In genomic region chr20:36051318-36052116, GRCh38 we compare ENCODE assay signal across 10 cellular contexts.
DNase-seq lines count a peak whose midpoint lies in the region; ATAC-seq, FAIRE-seq and TF ChIP-seq lines count a peak whose summit lies in the region.
"Had no signal": no experiment of that assay in that cellular context is flagged by ENCODE, and none has a peak within 500 bp of the region (broad histone marks: within the 10 kb centered on the region; RNA-seq: fewer than 3 reads in every experiment).

No MANE protein-coding gene starts in this region.

- peak overlapping the region; percentile 90 for H3K27ac Mint-ChIP-seq in activated naive CD4-positive, alpha-beta T cell treated with anti-CD3 and anti-CD28 coated beads, Interleukin-2, amount 50 U/mL, for 24 hours
- H3K27ac Mint-ChIP-seq in type B pancreatic cell = peak overlapping the region; percentile 87

- no peak for TF ChIP-seq EP300 in GM12878 (IDR thresholded peaks at IDR 0.05; ENCODE audit: borderline replicate concordance in 1 of 2, control insufficient read depth in 1 of 2, low read depth in 2 of 2, low read length in 2 of 2)

- no peaks in the 10 kb centered on the region for H4K20me1 ChIP-seq in GM12878 (ENCODE audit: control insufficient read depth, insufficient read depth)

- no peak for TF ChIP-seq POLR2A in GM12878 (IDR thresholded peaks at IDR 0.05; ENCODE audit: low read depth, low read length)

- no peaks in the 10 kb centered on the region for H3K36me3 ChIP-seq in GM12878 (ENCODE audit: control insufficient read depth in 2 of 2, insufficient read depth in 2 of 2, low read length in 1 of 2)
- H3K36me3 ChIP-seq in lung (ENCODE audit: control insufficient read depth in 2 of 2, insufficient read depth in 2 of 2, low read length in 2 of 2) = no peaks in the 10 kb centered on the region
- H3K36me3 ChIP-seq in aorta (ENCODE audit: control insufficient read depth in 1 of 2, insufficient read depth in 2 of 2, low read length in 1 of 2) = no peaks in the 10 kb centered on the region

- H3K4me2 ChIP-seq in GM12878 (ENCODE audit: control insufficient read depth, insufficient read depth) = peak overlapping the region; percentile 91

- no peaks in the 10 kb centered on the region for H3K27me3 Mint-ChIP-seq in activated naive CD4-positive, alpha-beta T cell treated with anti-CD3 and anti-CD28 coated beads, Interleukin-2, amount 50 U/mL, for 24 hours
- no peaks in the 10 kb centered on the region for H3K27me3 Mint-ChIP-seq in type B pancreatic cell

- H3K27ac ChIP-seq in GM12878 (ENCODE audit: control insufficient read depth, insufficient read depth) (peak overlapping the region; percentile 60), lung (ENCODE audit: low read depth in 1 of 2, low read length in 1 of 2) (peak overlapping the region; percentile 97 to 98), aorta (ENCODE audit: low read depth in 1 of 2, low read length in 2 of 2) (no peak overlapping the region)

- H3K27me3 ChIP-seq in GM12878 (replicated peaks in 1 of 2; ENCODE audit: control insufficient read depth in 2 of 2, insufficient read depth in 2 of 2, low read length in 1 of 2) (no peaks in the 10 kb centered on the region), lung (ENCODE audit: control insufficient read depth, insufficient read depth) (no peaks in the 10 kb centered on the region), aorta (ENCODE audit: control insufficient read depth in 1 of 2, insufficient read depth in 2 of 2, low read length in 1 of 2) (no peaks in the 10 kb centered on the region)

- no peak for FAIRE-seq in GM12878 (lab: Jason Lieb, UNC)
- FAIRE-seq: G401.6, islet of Langerhans had no signal

- H3K4me3 Mint-ChIP-seq in activated naive CD4-positive, alpha-beta T cell treated with anti-CD3 and anti-CD28 coated beads, Interleukin-2, amount 50 U/mL, for 24 hours = peak overlapping the region; percentile 99
- peak overlapping the region; percentile 97 for H3K4me3 Mint-ChIP-seq in type B pancreatic cell

- in situ Hi-C loops in GM12878 (cut with MboI) (no loop called here), ACHN (cut with HindIII; ENCODE audit: low pct_ligation_motif_present, low pct_unique_long_range_greater_than_20kb, low sequenced_read_pairs) (no loop called here)

- CTCF ChIA-PET in GM12878 (lab: Yijun Ruan, JAX) = interaction anchor here (0.7 to 2.2 kb wide), 3 partner anchors 59 to 97 kb away, joined by 3 to 7 read pairs (median 3); partner anchors contain the start of gene SCAND1

- H3K4me1 Mint-ChIP-seq in activated naive CD4-positive, alpha-beta T cell treated with anti-CD3 and anti-CD28 coated beads, Interleukin-2, amount 50 U/mL, for 24 hours = peaks cover 34% of the 10 kb centered on the region
- H3K4me1 Mint-ChIP-seq in type B pancreatic cell (ENCODE audit: unreplicated experiment) = peaks cover 29% of the 10 kb centered on the region

- H3K36me3 Mint-ChIP-seq in activated naive CD4-positive, alpha-beta T cell treated with anti-CD3 and anti-CD28 coated beads, Interleukin-2, amount 50 U/mL, for 24 hours = peaks cover 15% of the 10 kb centered on the region
- H3K36me3 Mint-ChIP-seq in type B pancreatic cell = peaks cover 23% of the 10 kb centered on the region

- intact Hi-C loops in GM12878 (cut with micrococcal nuclease; ENCODE audit: unreplicated experiment) (loop anchor here (5.0 kb wide), 1 partner anchor 86 kb away; no protein-coding TSS in a partner anchor), aorta (cut with DNase I) (loop anchor here in 1 of 2 donors (1.0 to 5.0 kb wide), 4 partner anchors 13 to 509 kb away; partner anchors contain the start of gene ERGIC3)

- no peaks in the 10 kb centered on the region for H3K9me3 ChIP-seq in GM12878 (replicated peaks; ENCODE audit: control insufficient read depth, insufficient read depth, low read length)
- H3K9me3 ChIP-seq in lung (ENCODE audit: control insufficient read depth in 2 of 2, insufficient read depth in 1 of 2, low read length in 1 of 2) = no peaks in the 10 kb centered on the region
- H3K9me3 ChIP-seq in aorta (ENCODE audit: control insufficient read depth, low read length) = peaks cover 1% of the 10 kb centered on the region

- peaks cover 34% of the 10 kb centered on the region for H3K79me2 ChIP-seq in GM12878 (ENCODE audit: control insufficient read depth, insufficient read depth, low read length)

- TF ChIP-seq CTCF in GM12878 (IDR thresholded peaks at IDR 0.05 in 2 of 3, conservative IDR thresholded peaks at IDR 0.05 in 1 of 3; ENCODE audit: control insufficient read depth in 2 of 3, extremely low read depth in 1 of 3, insufficient read depth in 1 of 3, low read depth in 3 of 3, low read length in 3 of 3) = no peak
- TF ChIP-seq CTCF in lung (IDR thresholded peaks at IDR 0.05; ENCODE audit: control extremely low read depth, extremely low read depth) = no peak
- TF ChIP-seq CTCF in type B pancreatic cell (conservative IDR thresholded peaks at IDR 0.05) = no peak

- peaks cover 11% of the 10 kb centered on the region for H3K4me1 ChIP-seq in GM12878 (ENCODE audit: control insufficient read depth, insufficient read depth, low read length)
- peaks cover 3 to 6% of the 10 kb centered on the region in 2 donors for H3K4me1 ChIP-seq in lung (ENCODE audit: control insufficient read depth in 2 of 2, insufficient read depth in 2 of 2, low read length in 2 of 2)
- no peaks in the 10 kb centered on the region for H3K4me1 ChIP-seq in aorta (ENCODE audit: control insufficient read depth in 1 of 2, insufficient read depth in 2 of 2, low read length in 2 of 2)

- ATAC-seq in GM12878 = no peak
- ATAC-seq in lung (ENCODE audit: insufficient read depth, low FRiP score) = no peak
- ATAC-seq in aorta (ENCODE audit: low FRiP score) = no peak

- SMC1A ChIA-PET in GM12878 (lab: Charles Lee; ENCODE audit: uncharacterized antibody, unreplicated experiment) = interaction anchor here (0.6 to 1.2 kb wide), 6 partner anchors 16 to 96 kb away, joined by 3 to 5 read pairs (median 4); no protein-coding TSS in a partner anchor

- WGBS in GM12878 (ENCODE audit: insufficient coverage, insufficient replicate concordance, low lambda C conversion rate, missing lambda C conversion rate) = 97% methylated on average over 13 of the region's 13 CpGs
- 73 to 81% methylated on average over 13 of the region's 13 CpGs for WGBS in lung, 2 donors
- WGBS in aorta, 2 donors = 79 to 83% methylated on average over 13 of the region's 13 CpGs

- POLR2A ChIA-PET in GM12878 (lab: Charles Lee) = interaction anchor here (0.6 to 1.3 kb wide), 3 partner anchors 8 to 563 kb away, joined by 3 read pairs; no protein-coding TSS in a partner anchor

- BruUV-seq in GM12878 (replicated peaks; lab: Mats Ljungman, UMichigan) = no TSS peak

- H2AFZ ChIP-seq in GM12878 (ENCODE audit: control insufficient read depth, low read depth, low read length) = peak overlapping the region; percentile 98

- H3K9me3 Mint-ChIP-seq in activated naive CD4-positive, alpha-beta T cell treated with anti-CD3 and anti-CD28 coated beads, Interleukin-2, amount 50 U/mL, for 24 hours = no peaks in the 10 kb centered on the region
- no peaks in the 10 kb centered on the region for H3K9me3 Mint-ChIP-seq in type B pancreatic cell

- TF ChIP-seq RAD21 in GM12878 (IDR thresholded peaks at IDR 0.05; ENCODE audit: insufficient read depth, low read depth, low read length) = no peak

- peak overlapping the region; percentile 82 for H3K9ac ChIP-seq in GM12878 (ENCODE audit: control insufficient read depth, insufficient read depth, low read length)

- RAD21 ChIA-PET in GM12878 (lab: Charles Lee; ENCODE audit: unreplicated experiment) = no interaction called here

- no peak for DNase-seq in activated naive CD4-positive, alpha-beta T cell treated with anti-CD3 and anti-CD28 coated beads, Interleukin-2, amount 50 U/mL, for 16 hours
- DNase-seq in GM12878 (ENCODE audit: low read depth, low spot score) = no peak
- no peak for DNase-seq in lung (ENCODE audit: low spot score)
- DNase-seq in type B pancreatic cell (ENCODE audit: extremely low spot score, unreplicated experiment) = no peak
- no peak for DNase-seq in ACHN
- DNase-seq in aorta = no peak
- no peak for DNase-seq in kidney glomerular epithelial cell (lab: John Stamatoyannopoulos, UW)

- peak overlapping the region; percentile 77 for H3K4me3 ChIP-seq in GM12878
- H3K4me3 ChIP-seq in lung = peak overlapping the region; percentile 100
- H3K4me3 ChIP-seq in aorta (ENCODE audit: low read length in 2 of 2) = peak overlapping the region in 1 of 2 donors; percentile 65

TF ChIP-seq in GM12878, 131 proteins besides CTCF, POLR2A, EP300 and RAD21:
- TF ChIP-seq HDGF (IDR thresholded peaks at IDR 0.05) = peak; percentile 43; the same call in 1 of the 2 replicates
- TF ChIP-seq RELA (IDR thresholded peaks at IDR 0.05; ENCODE audit: borderline replicate concordance, partially characterized antibody) = no peak

Comparison
In these comparisons a context has a peak if more than half of its experiments do, and no peak if none do; other contexts are left out.
1. H3K27ac ChIP-seq: peak in GM12878 (single experiment) and lung (2 of 2); none in aorta (0 of 2).